Comparison of ENCODE assay signal across 19 cellular contexts in the genomic region with DNA sequence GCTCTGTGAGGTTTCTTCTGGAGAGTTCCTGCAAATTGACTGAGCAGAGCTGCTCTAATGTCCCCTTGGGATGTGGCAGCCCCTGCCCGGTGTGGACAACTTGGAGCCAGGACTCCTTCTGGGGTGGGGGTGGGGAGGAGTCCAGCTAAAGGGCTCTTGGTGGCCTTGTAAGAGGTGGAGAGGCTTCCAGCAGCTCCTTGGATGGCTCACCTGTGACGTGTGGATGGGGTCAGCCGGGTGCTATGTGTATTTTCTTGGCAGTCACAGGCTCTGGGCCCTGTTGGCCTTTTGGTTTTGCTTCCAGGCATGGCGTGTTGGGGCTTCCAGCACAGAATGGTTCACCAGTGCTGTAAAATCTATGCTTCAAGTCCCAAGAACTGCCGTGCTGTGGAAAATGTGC. TPM values are rescaled to one million over a fixed set of nuclear protein-coding genes. Genes with fewer than 3 reads are reported as not detected.
DNase-seq lines count a peak whose midpoint lies in the region; ATAC-seq and TF ChIP-seq lines count a peak whose summit lies in the region.
"Had no signal": no experiment of that assay in that cellular context is flagged by ENCODE, and none has a peak within 500 bp of the region (broad histone marks: within the 10 kb centered on the region; RNA-seq: fewer than 3 reads in every experiment).

No MANE protein-coding gene starts in this region.

- no peak for ATAC-seq in GM23338
- ATAC-seq in lung (ENCODE audit: insufficient read depth, low FRiP score): no peak
- no peak for ATAC-seq in stimulated activated effector memory CD8-positive, alpha-beta T cell treated with anti-CD3 and anti-CD28 coated beads, Interleukin-12 subunit alpha, Interleukin-12 subunit beta, amount 100 ng/mL, for 72 hours
- ATAC-seq in HG03097 (IDR thresholded peaks at IDR 0.05; ENCODE audit: low FRiP score, unreplicated experiment): no peak
- no peak for ATAC-seq in activated CD4-positive, alpha-beta T cell treated with anti-CD3 and anti-CD28 coated beads for 36 hours

- H4K20me1 ChIP-seq in GM23338 (replicated peaks; ENCODE audit: insufficient read depth): peaks cover 38% of the 10 kb centered on the region

- no peak overlapping the region for H2AFZ ChIP-seq in GM23338

- no peaks in the 10 kb centered on the region for H3K4me1 Mint-ChIP-seq in GM23338
- H3K4me1 Mint-ChIP-seq in chondrocyte (ENCODE audit: low read depth): peaks cover 62% of the 10 kb centered on the region
- peaks cover 38% of the 10 kb centered on the region for H3K4me1 Mint-ChIP-seq in stimulated activated effector memory CD8-positive, alpha-beta T cell treated with anti-CD3 and anti-CD28 coated beads, Interleukin-12 subunit alpha, Interleukin-12 subunit beta, amount 100 ng/mL, for 72 hours
- peaks cover 8% of the 10 kb centered on the region for H3K4me1 Mint-ChIP-seq in activated CD4-positive, alpha-beta T cell treated with anti-CD3 and anti-CD28 coated beads for 36 hours
- H3K4me1 Mint-ChIP-seq: H9 had no signal

- H3K27ac Mint-ChIP-seq in GM23338: no peak overlapping the region
- peak overlapping the region; percentile 96 for H3K27ac Mint-ChIP-seq in chondrocyte (ENCODE audit: unreplicated experiment)
- H3K27ac Mint-ChIP-seq in stimulated activated effector memory CD8-positive, alpha-beta T cell treated with anti-CD3 and anti-CD28 coated beads, Interleukin-12 subunit alpha, Interleukin-12 subunit beta, amount 100 ng/mL, for 72 hours: peak overlapping the region; percentile 95
- H3K27ac Mint-ChIP-seq in activated CD4-positive, alpha-beta T cell treated with anti-CD3 and anti-CD28 coated beads for 36 hours: no peak overlapping the region
- H3K27ac Mint-ChIP-seq: B cell had no signal

- H3K27me3 Mint-ChIP-seq in GM23338 (ENCODE audit: insufficient read depth, low read depth, poor library complexity): peaks cover 4% of the 10 kb centered on the region
- H3K27me3 Mint-ChIP-seq in chondrocyte (ENCODE audit: low read depth): no peaks in the 10 kb centered on the region
- H3K27me3 Mint-ChIP-seq in activated CD4-positive, alpha-beta T cell treated with anti-CD3 and anti-CD28 coated beads for 36 hours: no peaks in the 10 kb centered on the region
- H3K27me3 Mint-ChIP-seq: B cell had no signal

- H3K27ac ChIP-seq in GM23338 (ENCODE audit: low read depth) (peak overlapping the region; percentile 32; the same call in 1 of the 2 replicates), lung (ENCODE audit: low read depth in 1 of 2, low read length in 1 of 2) (peak overlapping the region in 1 of 2 donors; percentile 60), ascending aorta (no peak overlapping the region)
- H3K27ac ChIP-seq: epithelial cell of prostate had no signal

- intact Hi-C loops in ascending aorta (cut with DNase I): no loop called here
- intact Hi-C loops in activated CD4-positive, alpha-beta T cell treated with anti-CD3 and anti-CD28 coated beads for 36 hours (cut with DNase I, micrococcal nuclease): no loop called here

- H3K4me1 ChIP-seq in GM23338 (ENCODE audit: insufficient read depth): no peaks in the 10 kb centered on the region
- peaks cover 0 to 18% of the 10 kb centered on the region in 2 donors for H3K4me1 ChIP-seq in lung (ENCODE audit: control insufficient read depth in 2 of 2, insufficient read depth in 2 of 2, low read length in 2 of 2)
- H3K4me1 ChIP-seq in ascending aorta: peaks cover 0 to 3% of the 10 kb centered on the region in 2 donors

- H3K9me2 ChIP-seq in GM23338 (ENCODE audit: insufficient read depth): no peaks in the 10 kb centered on the region

- no peak overlapping the region for H3K4me2 ChIP-seq in GM23338

- H3K36me3 Mint-ChIP-seq in GM23338 (ENCODE audit: low read depth): peaks cover 6% of the 10 kb centered on the region; the same call in 1 of the 3 replicates
- H3K36me3 Mint-ChIP-seq in chondrocyte (ENCODE audit: low read depth): peaks cover 3% of the 10 kb centered on the region
- H3K36me3 Mint-ChIP-seq in stimulated activated effector memory CD8-positive, alpha-beta T cell treated with anti-CD3 and anti-CD28 coated beads, Interleukin-12 subunit alpha, Interleukin-12 subunit beta, amount 100 ng/mL, for 72 hours: peaks cover 77% of the 10 kb centered on the region
- peaks cover 22% of the 10 kb centered on the region for H3K36me3 Mint-ChIP-seq in activated CD4-positive, alpha-beta T cell treated with anti-CD3 and anti-CD28 coated beads for 36 hours (ENCODE audit: low read depth)

- H3F3A ChIP-seq in GM23338 (replicated peaks; ENCODE audit: low read depth): no peaks in the 10 kb centered on the region

- H3K36me3 ChIP-seq in GM23338 (ENCODE audit: insufficient read depth): no peaks in the 10 kb centered on the region
- H3K36me3 ChIP-seq in lung (ENCODE audit: control insufficient read depth in 2 of 2, insufficient read depth in 2 of 2, low read length in 2 of 2): peaks cover 0 to 13% of the 10 kb centered on the region in 2 donors
- peaks cover 3 to 15% of the 10 kb centered on the region in 2 donors for H3K36me3 ChIP-seq in ascending aorta
- H3K36me3 ChIP-seq: ovary had no signal

- H3K27me3 ChIP-seq in GM23338 (ENCODE audit: insufficient read depth) (no peaks in the 10 kb centered on the region), lung (ENCODE audit: control insufficient read depth, insufficient read depth) (no peaks in the 10 kb centered on the region), ascending aorta (no peaks in the 10 kb centered on the region)
- H3K27me3 ChIP-seq: ovary, sigmoid colon had no signal

- H3K4me3 ChIP-seq in GM23338: no peak overlapping the region
- no peak overlapping the region for H3K4me3 ChIP-seq in lung
- no peak overlapping the region for H3K4me3 ChIP-seq in ascending aorta
- H3K4me3 ChIP-seq: ovary, sigmoid colon had no signal

- H3K9me3 Mint-ChIP-seq in GM23338 (no peaks in the 10 kb centered on the region), chondrocyte (ENCODE audit: low read depth) (no peaks in the 10 kb centered on the region)
- H3K9me3 Mint-ChIP-seq in stimulated activated effector memory CD8-positive, alpha-beta T cell treated with anti-CD3 and anti-CD28 coated beads, Interleukin-12 subunit alpha, Interleukin-12 subunit beta, amount 100 ng/mL, for 72 hours: no peaks in the 10 kb centered on the region
- no peaks in the 10 kb centered on the region for H3K9me3 Mint-ChIP-seq in activated CD4-positive, alpha-beta T cell treated with anti-CD3 and anti-CD28 coated beads for 36 hours (ENCODE audit: low read depth)
- H3K9me3 Mint-ChIP-seq: H9 had no signal

- POLR2A ChIA-PET in activated CD4-positive, alpha-beta T cell treated with anti-CD3 and anti-CD28 coated beads for 36 hours (lab: Charles Lee): no interaction called here

- H3K4me3 Mint-ChIP-seq in GM23338: no peak overlapping the region
- H3K4me3 Mint-ChIP-seq in chondrocyte (ENCODE audit: unreplicated experiment): no peak overlapping the region
- H3K4me3 Mint-ChIP-seq in stimulated activated effector memory CD8-positive, alpha-beta T cell treated with anti-CD3 and anti-CD28 coated beads, Interleukin-12 subunit alpha, Interleukin-12 subunit beta, amount 100 ng/mL, for 72 hours: no peak overlapping the region
- H3K4me3 Mint-ChIP-seq in activated CD4-positive, alpha-beta T cell treated with anti-CD3 and anti-CD28 coated beads for 36 hours: no peak overlapping the region
- H3K4me3 Mint-ChIP-seq: B cell, H9 had no signal

- CTCF ChIA-PET in activated CD4-positive, alpha-beta T cell treated with anti-CD3 and anti-CD28 coated beads for 36 hours (lab: Charles Lee): interaction anchor here (1.2 kb wide), 1 partner anchor 13 kb away, joined by 3 read pairs; no protein-coding TSS in a partner anchor

- no peaks in the 10 kb centered on the region for H3K9me3 ChIP-seq in lung (ENCODE audit: control insufficient read depth in 2 of 2, insufficient read depth in 1 of 2, low read length in 1 of 2)
- no peaks in the 10 kb centered on the region for H3K9me3 ChIP-seq in ascending aorta
- H3K9me3 ChIP-seq: ovary, sigmoid colon had no signal

- H3K79me2 ChIP-seq in GM23338 (replicated peaks; ENCODE audit: insufficient read depth): peaks cover 64% of the 10 kb centered on the region

- no peak for DNase-seq in GM23338 (ENCODE audit: low spot score)
- DNase-seq in chondrocyte (ENCODE audit: low spot score): no peak
- DNase-seq in lung (ENCODE audit: low spot score): peak; percentile 38
- no peak for DNase-seq in stimulated activated effector memory CD8-positive, alpha-beta T cell treated with anti-CD3 and anti-CD28 coated beads, Interleukin-12 subunit alpha, Interleukin-12 subunit beta, amount 100 ng/mL, for 72 hours (ENCODE audit: low spot score in 2 of 2)
- no peak for DNase-seq in ascending aorta (ENCODE audit: low spot score in 2 of 2)
- DNase-seq in activated CD4-positive, alpha-beta T cell treated with anti-CD3 and anti-CD28 coated beads for 36 hours: no peak
- no peak for DNase-seq in A172 (ENCODE audit: low spot score)
- DNase-seq: activated CD4-positive, alpha-beta T cell treated with anti-CD3 and anti-CD28 coated beads for 4 hours; activated naive CD4-positive, alpha-beta T cell treated with Interleukin-2 at 50 U/mL for 16 hours; cortex of kidney; foreskin melanocyte; H9; NCI-H526; ovary; sigmoid colon; stimulated activated naive CD4-positive, alpha-beta T cell treated with Interleukin-2 at 50 U/mL for 16 hours had no signal

- TF ChIP-seq CTCF in GM23338 (conservative IDR thresholded peaks at IDR 0.05; ENCODE audit: low read depth in 2 of 2) (no peak), chondrocyte (IDR thresholded peaks at IDR 0.05) (no peak), lung (IDR thresholded peaks at IDR 0.05; ENCODE audit: control extremely low read depth, extremely low read depth) (no peak), ascending aorta (IDR thresholded peaks at IDR 0.05) (no peak)

- 76 to 96% methylated on average over 5 of the region's 5 CpGs for WGBS in lung, 2 donors

TF ChIP-seq in GM23338, 12 proteins besides CTCF, POLR2A, EP300 and RAD21 (continues in another document):
- TF ChIP-seq STAT1 (IDR thresholded peaks at IDR 0.05; ENCODE audit: unreplicated experiment): no peak

RNA-seq across cellular contexts. Expression of gene TRAPPC10, which starts 38.2 kb away (rescaled TPM):
- 27.1 and 30.9 TPM in 2 replicates for total RNA-seq in GM23338 (2014; rRNA removed; shearing (Covaris generic))
- polyA plus RNA-seq in GM23338 (2016; fragmentation: Nextera tagmentation; extraction: Ambion mirVana): 14.0 and 16.2 TPM in 2 replicates
- 31.0 to 41.8 TPM (median 37.0 TPM) in 3 replicates for total RNA-seq in chondrocyte
- total RNA-seq in lung: 10 to 100 TPM; 43.0 to 43.5 TPM
- polyA plus RNA-seq in lung: 10 to 100 TPM in 1 of 2 donors, 1 to 10 TPM in 1; 7.7 to 16.5 TPM
- 7.9 TPM for total RNA-seq in ascending aorta
- total RNA-seq in activated CD4-positive, alpha-beta T cell treated with anti-CD3 and anti-CD28 coated beads for 36 hours: 10 to 100 TPM; 40.2 to 58.7 TPM
- 30.3 and 34.7 TPM in 2 replicates for total RNA-seq in A172 (2014; rRNA removed; shearing (Covaris generic))

RNA-seq across cellular contexts. Expression of gene PWP2, which starts 56.9 kb away (rescaled TPM):
- 59.2 and 64.9 TPM in 2 replicates for total RNA-seq in GM23338 (2014; rRNA removed; shearing (Covaris generic))
- polyA plus RNA-seq in GM23338 (2016; fragmentation: Nextera tagmentation; extraction: Ambion mirVana): 17.6 and 18.2 TPM in 2 replicates
- 0.36 to 2.5 TPM (median 1.9 TPM) in 3 replicates for total RNA-seq in chondrocyte
- 10 to 100 TPM; 10.3 to 20.4 TPM for total RNA-seq in lung
- 1 to 10 TPM; 3.6 to 8.9 TPM for polyA plus RNA-seq in lung
- 2.7 TPM for total RNA-seq in ascending aorta
- total RNA-seq in activated CD4-positive, alpha-beta T cell treated with anti-CD3 and anti-CD28 coated beads for 36 hours: 10 to 100 TPM; 28.9 to 54.1 TPM
- total RNA-seq in A172 (2014; rRNA removed; shearing (Covaris generic)): 44.4 and 56.9 TPM in 2 replicates

Comparison
In these comparisons a context has a peak if more than half of its experiments do, and no peak if none do; other contexts are left out.
1. H3K27ac Mint-ChIP-seq: peak in chondrocyte (single experiment) and stimulated activated effector memory CD8-positive, alpha-beta T cell treated with anti-CD3 and anti-CD28 coated beads, Interleukin-12 subunit alpha, Interleukin-12 subunit beta, amount 100 ng/mL, for 72 hours (single experiment); none in GM23338 (single experiment) and activated CD4-positive, alpha-beta T cell treated with anti-CD3 and anti-CD28 coated beads for 36 hours (single experiment).